Comparison of ENCODE assay signal across 35 cellular contexts in the genomic region with DNA sequence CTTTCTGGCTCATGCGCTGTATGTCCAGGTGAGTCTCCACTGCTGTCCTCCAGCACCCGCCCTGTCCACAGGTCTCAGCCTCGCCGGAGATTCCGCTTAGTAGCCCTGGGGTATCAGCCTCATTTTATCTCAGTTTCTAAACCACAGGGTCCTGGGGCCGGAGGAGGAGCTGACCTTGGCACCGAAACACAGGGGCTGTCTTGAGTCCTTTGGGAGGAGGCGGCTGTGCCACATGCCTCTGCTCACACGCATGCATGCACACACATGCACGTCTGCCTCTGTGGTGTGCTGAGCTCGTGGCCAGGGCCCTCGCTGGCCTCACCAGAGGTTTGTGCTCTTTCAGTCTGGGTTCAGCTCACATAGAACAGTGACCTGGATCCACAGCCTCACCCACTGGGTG. TPM values are rescaled to one million over a fixed set of nuclear protein-coding genes. Genes with fewer than 3 reads are reported as not detected.
"Had no signal": no experiment of that assay in that cellular context is flagged by ENCODE, and none has a peak within 500 bp of the region (broad histone marks: within the 10 kb centered on the region; RNA-seq: fewer than 3 reads in every experiment).

No MANE protein-coding gene starts in this region.

- H3K27me3 ChIP-seq: ascending aorta, body of pancreas, breast epithelium, MG63 had no signal

- H3K9me3 Mint-ChIP-seq: activated CD4-positive, alpha-beta memory T cell treated with anti-CD3 and anti-CD28 coated beads, Interleukin-2, amount 10 ng/mL, durations not matched to agents 7 days and 5 days; activated naive CD4-positive, alpha-beta T cell treated with anti-CD3 and anti-CD28 coated beads, Interleukin-2, amount 50 U/mL, for 24 hours; activated naive CD8-positive, alpha-beta T cell treated with anti-CD3 and anti-CD28 coated beads, Interleukin-2, amount 10 ng/mL, durations not matched to agents 7 days and 5 days had no signal

- H3K4me3 Mint-ChIP-seq: activated CD4-positive, alpha-beta memory T cell treated with anti-CD3 and anti-CD28 coated beads, Interleukin-2, amount 10 ng/mL, durations not matched to agents 7 days and 5 days; activated CD8-positive, alpha-beta memory T cell treated with anti-CD3 and anti-CD28 coated beads, Interleukin-2, amount 10 ng/mL, durations not matched to agents 7 days and 5 days; activated naive CD4-positive, alpha-beta T cell treated with anti-CD3 and anti-CD28 coated beads, Interleukin-2, amount 50 U/mL, for 24 hours; activated naive CD8-positive, alpha-beta T cell treated with anti-CD3 and anti-CD28 coated beads, Interleukin-2, amount 10 ng/mL, durations not matched to agents 7 days and 5 days had no signal

- H3K36me3 Mint-ChIP-seq: activated naive CD4-positive, alpha-beta T cell treated with anti-CD3 and anti-CD28 coated beads, Interleukin-2, amount 50 U/mL, for 24 hours had no signal

- H3K9me3 ChIP-seq: ascending aorta, body of pancreas, breast epithelium, MG63 had no signal

- H3K27ac ChIP-seq: ascending aorta, breast epithelium, PC-9, RWPE1, VCaP had no signal

- H3K4me3 ChIP-seq: ascending aorta, body of pancreas, breast epithelium, MG63, PC-9 had no signal

- H3K4me1 Mint-ChIP-seq: activated naive CD8-positive, alpha-beta T cell treated with anti-CD3 and anti-CD28 coated beads, Interleukin-2, amount 10 ng/mL, durations not matched to agents 7 days and 5 days had no signal

- H3K27ac Mint-ChIP-seq: activated CD4-positive, alpha-beta memory T cell treated with anti-CD3 and anti-CD28 coated beads, Interleukin-2, amount 10 ng/mL, durations not matched to agents 7 days and 5 days; activated CD8-positive, alpha-beta memory T cell treated with anti-CD3 and anti-CD28 coated beads, Interleukin-2, amount 10 ng/mL, durations not matched to agents 7 days and 5 days; activated naive CD4-positive, alpha-beta T cell treated with anti-CD3 and anti-CD28 coated beads, Interleukin-2, amount 50 U/mL, for 24 hours; activated naive CD8-positive, alpha-beta T cell treated with anti-CD3 and anti-CD28 coated beads, Interleukin-2, amount 10 ng/mL, durations not matched to agents 7 days and 5 days had no signal

- ATAC-seq: activated CD8-positive, alpha-beta memory T cell treated with anti-CD3 and anti-CD28 coated beads, Interleukin-2, amount 10 ng/mL, durations not matched to agents 7 days and 5 days; Right ventricle myocardium inferior; SK-N-SH treated with all-trans-retinoic acid at 6 μM for 48 hours had no signal

- H3K27me3 Mint-ChIP-seq: activated CD4-positive, alpha-beta memory T cell treated with anti-CD3 and anti-CD28 coated beads, Interleukin-2, amount 10 ng/mL, durations not matched to agents 7 days and 5 days; activated CD8-positive, alpha-beta memory T cell treated with anti-CD3 and anti-CD28 coated beads, Interleukin-2, amount 10 ng/mL, durations not matched to agents 7 days and 5 days; activated naive CD4-positive, alpha-beta T cell treated with anti-CD3 and anti-CD28 coated beads, Interleukin-2, amount 50 U/mL, for 24 hours; activated naive CD8-positive, alpha-beta T cell treated with anti-CD3 and anti-CD28 coated beads, Interleukin-2, amount 10 ng/mL, durations not matched to agents 7 days and 5 days had no signal

- DNase-seq: activated CD4-positive, alpha-beta memory T cell treated with anti-CD3 and anti-CD28 coated beads, Interleukin-2, amount 10 ng/mL, durations not matched to agents 7 days and 5 days; activated CD4-positive, alpha-beta T cell treated with anti-CD3 and anti-CD28 coated beads for 1 hour; activated CD4-positive, alpha-beta T cell treated with anti-CD3 and anti-CD28 coated beads for 48 hours; activated CD4-positive, CD25-positive, alpha-beta regulatory T cell; activated CD8-positive, alpha-beta memory T cell treated with anti-CD3 and anti-CD28 coated beads for 24 hours; activated CD8-positive, alpha-beta memory T cell treated with anti-CD3 and anti-CD28 coated beads, Interleukin-2, amount 10 ng/mL, durations not matched to agents 7 days and 5 days; activated CD8-positive, alpha-beta memory T cell treated with anti-CD3 and anti-CD28 coated beads, Interleukin-2, amount 50 U/mL, for 48 hours; activated gamma-delta T cell; activated naive CD4-positive, alpha-beta T cell treated with Interleukin-2 at 50 U/mL for 16 hours; activated naive CD8-positive, alpha-beta T cell treated with anti-CD3 and anti-CD28 coated beads, Interleukin-2, amount 10 ng/mL, durations not matched to agents 7 days and 5 days; amygdala; Kasumi-1; KG1; MG63; NCI-H1048; NCI-H1436 treated with DMSO at 0.1 percent for 48 hours; NCI-H1694 treated with DMSO at 0.1 percent for 48 hours; NCI-H2029; NCI-H510A; NCI-H526; NCI-H748 treated with DMSO at 0.1 percent for 48 hours; PC-9; SIG-M5; SW 1271; T-helper 1 cell; T-helper 2 cell; T-helper 9 cell had no signal

- H3K4me1 ChIP-seq: ascending aorta, breast epithelium had no signal

- H3K36me3 ChIP-seq: ascending aorta, breast epithelium had no signal

RNA-seq across cellular contexts. Expression of gene TRIP13, which starts 23.3 kb away (rescaled TPM):
- total RNA-seq: ascending aorta had no signal
